ENCODE assay signal across 12 cellular contexts in genomic region chr1:184860985-184861754, GRCh38.
DNase-seq lines count a peak whose midpoint lies in the region; ATAC-seq and TF ChIP-seq lines count a peak whose summit lies in the region.
"Had no signal": no experiment of that assay in that cellular context is flagged by ENCODE, and none has a peak within 500 bp of the region (broad histone marks: within the 10 kb centered on the region; RNA-seq: fewer than 3 reads in every experiment).

No MANE protein-coding gene starts in this region.

- WGBS in tibial nerve, 2 donors: 78 to 79% methylated on average over 2 of the region's 2 CpGs

- H3K27me3 ChIP-seq in tibial nerve: no peaks in the 10 kb centered on the region
- H3K27me3 ChIP-seq: cardiac muscle cell, hepatocyte had no signal

- H3K9me3 Mint-ChIP-seq in immature natural killer cell: no peaks in the 10 kb centered on the region

- no peaks in the 10 kb centered on the region for H3K36me3 ChIP-seq in tibial nerve
- H3K36me3 ChIP-seq: cardiac muscle cell had no signal

- H3K36me3 Mint-ChIP-seq in immature natural killer cell: peaks cover 0 to 6% (median 4%) of the 10 kb centered on the region in 3 donors

- H3K4me1 Mint-ChIP-seq in immature natural killer cell: peaks cover 18 to 30% of the 10 kb centered on the region in 2 donors

- ATAC-seq in GM18907 (IDR thresholded peaks at IDR 0.05; ENCODE audit: unreplicated experiment): peak; percentile 76
- ATAC-seq: activated CD8-positive, alpha-beta T cell treated with anti-CD3 and anti-CD28 coated beads for 36 hours had no signal

- TF ChIP-seq CTCF in HFF-Myc (IDR thresholded peaks at IDR 0.05; ENCODE audit: low read depth, low read length, missing control alignments) (no peak), tibial nerve (IDR thresholded peaks at IDR 0.05) (no peak)

- H3K27ac ChIP-seq in tibial nerve: no peak overlapping the region
- H3K27ac ChIP-seq: cardiac muscle cell, hepatocyte had no signal

- H3K27me3 Mint-ChIP-seq in immature natural killer cell (ENCODE audit: low read depth in 3 of 3): peaks cover 0 to 1% (median 0%) of the 10 kb centered on the region in 3 donors

- no peak overlapping the region for H3K4me3 ChIP-seq in HFF-Myc (replicated peaks; ENCODE audit: low read depth, low read length)
- no peak overlapping the region for H3K4me3 ChIP-seq in tibial nerve
- H3K4me3 ChIP-seq: cardiac muscle cell, hepatocyte had no signal

- TF ChIP-seq POLR2A in tibial nerve (IDR thresholded peaks at IDR 0.05): no peak

- peak overlapping the region in 5 of 6 donors; percentile 24 to 83 (median 39) for H3K27ac Mint-ChIP-seq in immature natural killer cell
- H3K27ac Mint-ChIP-seq: activated CD8-positive, alpha-beta T cell treated with anti-CD3 and anti-CD28 coated beads for 36 hours had no signal

- H3K4me1 ChIP-seq in tibial nerve: peaks cover 0 to 17% (median 0%) of the 10 kb centered on the region in 4 donors

- no peak for TF ChIP-seq EP300 in tibial nerve (IDR thresholded peaks at IDR 0.05)

- DNase-seq in HFF-Myc (ENCODE audit: extremely low read depth, low read depth) (peak; percentile 32), NCI-H1694 (lab: John Stamatoyannopoulos, UW) (peak; percentile 89), immature natural killer cell (no peak), AG08395 (ENCODE audit: low spot score) (no peak), H4 (ENCODE audit: low spot score) (no peak), NCI-H748 (lab: John Stamatoyannopoulos, UW; ENCODE audit: unreplicated experiment) (no peak), tibial nerve (ENCODE audit: low spot score in 2 of 2) (no peak)
- DNase-seq: activated CD8-positive, alpha-beta T cell treated with anti-CD3 and anti-CD28 coated beads for 36 hours; GDM1 had no signal

- no peak overlapping the region for H3K4me3 Mint-ChIP-seq in immature natural killer cell
- H3K4me3 Mint-ChIP-seq: activated CD8-positive, alpha-beta T cell treated with anti-CD3 and anti-CD28 coated beads for 36 hours had no signal

- no peaks in the 10 kb centered on the region for H3K9me3 ChIP-seq in tibial nerve

Comparison
In these comparisons a context has a peak if more than half of its experiments do, and no peak if none do; other contexts are left out.
1. DNase-seq: peak in HFF-Myc (single experiment) and NCI-H1694 (single experiment); none in immature natural killer cell (0 of 3), AG08395 (single experiment), H4 (single experiment), NCI-H748 (single experiment) and tibial nerve (0 of 2).